8 cellular contexts compared by ENCODE assay signal in genomic region chr9:89743576-89744254, GRCh38.
DNase-seq lines count a peak whose midpoint lies in the region; ATAC-seq, FAIRE-seq and TF ChIP-seq lines count a peak whose summit lies in the region.

No MANE protein-coding gene starts in this region.

- H3K4me1 Mint-ChIP-seq in WTC11 (peaks cover 12% of the 10 kb centered on the region), endothelial cell (ENCODE audit: unreplicated experiment) (peaks cover 13% of the 10 kb centered on the region)

- ATAC-seq in GM18867 (IDR thresholded peaks at IDR 0.05; ENCODE audit: unreplicated experiment) (peak; percentile 34), HG02884 (IDR thresholded peaks at IDR 0.05; ENCODE audit: unreplicated experiment) (peak; percentile 32), WTC11 (peak; percentile 95)

- no peak for TF ChIP-seq POLR2A in H54 (IDR thresholded peaks at IDR 0.05; ENCODE audit: low read depth, low read length)

- no peaks in the 10 kb centered on the region for H3K27me3 Mint-ChIP-seq in WTC11 (ENCODE audit: low read depth)
- H3K27me3 Mint-ChIP-seq in endothelial cell (ENCODE audit: unreplicated experiment), result peaks cover 4% of the 10 kb centered on the region

- no peak overlapping the region for H3K27ac ChIP-seq in A673 (ENCODE audit: low read depth, low read length, poor library complexity, severe bottlenecking)

- intact Hi-C loops in A673 (cut with micrococcal nuclease; ENCODE audit: unreplicated experiment), result no loop called here

- H3K27ac Mint-ChIP-seq in WTC11, result peak overlapping the region; percentile 66
- no peak overlapping the region for H3K27ac Mint-ChIP-seq in endothelial cell (ENCODE audit: unreplicated experiment)

- H3K9me3 Mint-ChIP-seq in WTC11 (no peaks in the 10 kb centered on the region), endothelial cell (ENCODE audit: unreplicated experiment) (no peaks in the 10 kb centered on the region)

- DNase-seq in WTC11 (ENCODE audit: low spot score) (peak; percentile 63), islet precursor cell (peak; percentile 99), A673 (ENCODE audit: low spot score) (no peak), H54 (ENCODE audit: insufficient read length, low spot score) (no peak), putamen (ENCODE audit: low spot score) (no peak), endothelial cell (ENCODE audit: low spot score) (no peak)

- no peaks in the 10 kb centered on the region for H3K36me3 ChIP-seq in A673 (ENCODE audit: insufficient read depth, low read length, poor library complexity, severe bottlenecking)

- H3K4me3 Mint-ChIP-seq in WTC11, result no peak overlapping the region
- no peak overlapping the region for H3K4me3 Mint-ChIP-seq in endothelial cell (ENCODE audit: unreplicated experiment)

- TF ChIP-seq CTCF in WTC11 (IDR thresholded peaks at IDR 0.05) (no peak), A673 (conservative IDR thresholded peaks at IDR 0.05; ENCODE audit: low read depth, low read length) (no peak), endothelial cell (IDR thresholded peaks at IDR 0.05; ENCODE audit: unreplicated experiment) (no peak)

- no peak for FAIRE-seq in H54 (lab: Jason Lieb, UNC)

- CTCF ChIA-PET in WTC11 (lab: Charles Lee) (interaction anchor here (0.6 to 2.4 kb wide), 17 partner anchors 8 to 358 kb away, joined by 3 to 24 read pairs (median 3); no protein-coding TSS in a partner anchor), A673 (lab: Charles Lee) (no interaction called here)

- POLR2A ChIA-PET in WTC11 (lab: Charles Lee), result interaction anchor here (0.6 kb wide), 1 partner anchor 375 kb away, joined by 3 read pairs; no protein-coding TSS in a partner anchor
- POLR2A ChIA-PET in A673 (lab: Charles Lee; ENCODE audit: low non-redundant PET), result no interaction called here

- H3K4me1 ChIP-seq in A673 (ENCODE audit: insufficient read depth, low read length, poor library complexity, severe bottlenecking), result no peaks in the 10 kb centered on the region

- BruUV-seq in A673 (replicated peaks; lab: Mats Ljungman, UMichigan), result no TSS peak

- H3K36me3 Mint-ChIP-seq in WTC11 (no peaks in the 10 kb centered on the region), endothelial cell (ENCODE audit: low read depth, unreplicated experiment) (no peaks in the 10 kb centered on the region)

- no peaks in the 10 kb centered on the region for H3K9me3 ChIP-seq in A673 (ENCODE audit: low read depth, low read length, poor library complexity, severe bottlenecking)

- no peaks in the 10 kb centered on the region for H3K27me3 ChIP-seq in A673 (replicated peaks; ENCODE audit: insufficient read depth, low read depth, low read length, poor library complexity)

- no peak overlapping the region for H3K4me3 ChIP-seq in A673 (ENCODE audit: low read depth, low read length, poor library complexity, severe bottlenecking)

TF ChIP-seq in WTC11, 78 proteins besides CTCF, POLR2A, EP300 and RAD21:
- TF ChIP-seq ZNF138 (CRISPR knock-in tag; conservative IDR thresholded peaks at IDR 0.05) (peak; percentile 61; the same call in 1 of the 2 replicates), ZNF232 (CRISPR knock-in tag; IDR thresholded peaks at IDR 0.05) (no peak), ZNF281 (CRISPR knock-in tag; IDR thresholded peaks at IDR 0.05) (0 out of 2 replicates have a peak, but pooled peaks have one; percentile 28)
TF ChIP-seq in WTC11: peak in this region for 2.

Comparison
In these comparisons a context has a peak if more than half of its experiments do, and no peak if none do; other contexts are left out.
1. ATAC-seq: peak in every context shown above with its lines; median percentile 95 in WTC11; 34 in GM18867; 32 in HG02884.
2. DNase-seq: peak in WTC11 (single experiment) and islet precursor cell (single experiment); none in A673 (single experiment), H54 (single experiment), putamen (single experiment) and endothelial cell (single experiment).